Comparison of ENCODE assay signal across 10 cellular contexts in the genomic region with DNA sequence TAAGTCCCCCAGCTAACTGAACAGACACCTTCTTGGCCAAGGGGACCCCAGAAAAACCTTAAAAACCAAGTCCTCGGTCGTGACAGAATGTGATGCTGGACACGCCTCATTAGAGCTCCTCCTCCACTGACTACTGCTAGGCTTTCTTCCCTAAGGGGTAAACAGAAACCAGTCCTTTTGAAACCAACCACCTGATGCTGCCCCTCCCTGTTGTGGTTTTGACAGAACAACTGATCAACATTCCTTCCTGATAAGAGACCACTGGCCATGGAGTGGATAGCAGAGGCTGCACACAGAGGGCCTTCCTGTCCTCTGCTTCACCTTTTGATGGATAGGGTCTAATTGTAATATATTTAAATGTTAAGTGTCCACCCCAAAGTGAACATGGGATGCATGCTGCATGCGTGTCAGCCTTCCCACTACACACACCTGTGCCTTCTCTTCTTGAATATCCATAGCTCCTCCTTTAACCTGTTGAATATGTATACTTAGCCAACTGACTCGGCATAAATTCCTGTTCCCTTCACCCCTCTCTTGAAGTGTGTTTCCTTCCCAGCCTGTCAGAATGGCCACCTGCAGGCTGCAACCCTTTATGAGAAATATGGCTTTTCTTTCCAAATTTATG. TPM values are rescaled to one million over a fixed set of nuclear protein-coding genes. Genes with fewer than 3 reads are reported as not detected.
A peak's percentile ranks its signal among the peaks of the same experiment; 100 is the strongest.
DNase-seq lines count a peak whose midpoint lies in the region; ATAC-seq and TF ChIP-seq lines count a peak whose summit lies in the region.
"Had no signal": no experiment of that assay in that cellular context is flagged by ENCODE, and none has a peak within 500 bp of the region (broad histone marks: within the 10 kb centered on the region; RNA-seq: fewer than 3 reads in every experiment).

No MANE protein-coding gene starts in this region.

- no peaks in the 10 kb centered on the region for H3K27me3 ChIP-seq in gastroesophageal sphincter

- no peak for TF ChIP-seq POLR2A in gastroesophageal sphincter (IDR thresholded peaks at IDR 0.05)

- H3K4me3 ChIP-seq in gastroesophageal sphincter = no peak overlapping the region

- no peak for TF ChIP-seq CTCF in gastroesophageal sphincter (IDR thresholded peaks at IDR 0.05)

- H3K36me3 ChIP-seq in gastroesophageal sphincter = no peaks in the 10 kb centered on the region

- no peaks in the 10 kb centered on the region for H3K9me3 ChIP-seq in gastroesophageal sphincter

- TF ChIP-seq EP300 in gastroesophageal sphincter (IDR thresholded peaks at IDR 0.05) = no peak

- ATAC-seq in HG02938 (IDR thresholded peaks at IDR 0.05; ENCODE audit: unreplicated experiment) (peak; percentile 65), gastroesophageal sphincter (no peak)

- no peak overlapping the region for H3K27ac ChIP-seq in gastroesophageal sphincter

- 81 to 90% methylated on average over 5 of the region's 5 CpGs for WGBS in gastroesophageal sphincter (ENCODE audit: low coverage in 1 of 2), 2 donors

- no peaks in the 10 kb centered on the region for H3K4me1 ChIP-seq in gastroesophageal sphincter

- DNase-seq in NCI-H510A treated with DMSO at 0.1 percent for 48 hours (lab: John Stamatoyannopoulos, UW) (peak; percentile 5), NCI-H510A (lab: John Stamatoyannopoulos, UW) (no peak), OCI-M1 (lab: John Stamatoyannopoulos, UW) (peak; percentile 73), renal cortical epithelial cell (ENCODE audit: low read depth) (peak; percentile 88)
- no peak for DNase-seq in stimulated activated CD4-positive, alpha-beta T cell treated with anti-CD3 and anti-CD28 coated beads, Interleukin-4, amount 100 ng/mL, for 1 hour
- DNase-seq in activated naive CD4-positive, alpha-beta T cell treated with Interleukin-2 at 50 U/mL for 16 hours = no peak
- DNase-seq: effector CD8-positive, alpha-beta T cell; NCI-H1092 had no signal

RNA-seq across cellular contexts. Expression of gene SLC2A12, which starts 27.9 kb away (rescaled TPM):
- total RNA-seq in renal cortical epithelial cell (1.8 and 3.6 TPM in 2 replicates), gastroesophageal sphincter (10 to 100 TPM; 22.8 to 70.5 (median 42.0) TPM)

Comparison
In these comparisons a context has a peak if more than half of its experiments do, and no peak if none do; other contexts are left out.
1. DNase-seq: peak in NCI-H510A treated with DMSO at 0.1 percent for 48 hours (single experiment), OCI-M1 (single experiment) and renal cortical epithelial cell (single experiment); none in NCI-H510A (single experiment), stimulated activated CD4-positive, alpha-beta T cell treated with anti-CD3 and anti-CD28 coated beads, Interleukin-4, amount 100 ng/mL, for 1 hour (single experiment) and activated naive CD4-positive, alpha-beta T cell treated with Interleukin-2 at 50 U/mL for 16 hours (single experiment).